15 cellular contexts compared by ENCODE assay signal in the genomic region with DNA sequence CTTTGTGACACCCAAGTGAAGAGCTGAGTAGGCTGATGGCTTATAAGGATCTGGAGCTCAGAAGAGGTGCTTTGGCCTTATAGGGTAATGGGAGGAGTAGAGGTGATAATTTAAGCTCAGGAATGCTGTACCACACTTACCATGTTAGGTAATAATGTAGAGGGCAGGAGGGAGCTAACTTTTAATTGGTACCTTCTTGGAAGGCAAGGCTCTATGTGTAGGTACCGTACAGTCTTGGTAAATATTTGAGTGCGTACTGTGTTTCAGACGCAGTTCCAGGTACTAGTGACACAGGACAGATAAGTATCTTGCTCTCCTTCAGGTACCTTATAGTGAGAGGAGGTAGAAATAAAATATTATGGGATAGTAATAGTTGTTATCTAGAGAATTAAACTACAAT.
"Had no signal": no experiment of that assay in that cellular context is flagged by ENCODE, and none has a peak within 500 bp of the region (broad histone marks: within the 10 kb centered on the region; RNA-seq: fewer than 3 reads in every experiment).

No MANE protein-coding gene starts in this region.

- H3K4me1 ChIP-seq: neural progenitor cell had no signal

- H3K4me3 ChIP-seq: lung, neural progenitor cell, ovary had no signal

- H3K27ac Mint-ChIP-seq: natural killer cell, neural progenitor cell had no signal

- DNase-seq: dermis blood vessel endothelial cell; erythroblast; foreskin keratinocyte; left colon; left ventricle myocardium superior; natural killer cell; nucleus accumbens; ovary; right cardiac atrium; small intestine; stimulated activated CD4-positive, alpha-beta T cell treated with anti-CD3 and anti-CD28 coated beads, Interleukin-12 subunit alpha, Interleukin-12 subunit beta, amount 100 ng/mL, for 4 hours; stimulated activated naive CD4-positive, alpha-beta T cell treated with Interleukin-2 at 50 U/mL for 16 hours; trophoblast cell had no signal

- H3K27me3 ChIP-seq: foreskin keratinocyte, neural progenitor cell, ovary had no signal

- H3K27ac ChIP-seq: foreskin keratinocyte, neural progenitor cell, ovary had no signal

- H3K9me3 Mint-ChIP-seq: natural killer cell, neural progenitor cell had no signal

- H3K4me3 Mint-ChIP-seq: natural killer cell, neural progenitor cell had no signal

- H3K9me3 ChIP-seq: ovary had no signal

- H3K4me1 Mint-ChIP-seq: natural killer cell had no signal

- H3K36me3 ChIP-seq: neural progenitor cell, ovary had no signal

- H3K4me2 ChIP-seq: neural progenitor cell had no signal

- ATAC-seq: left colon, left ventricle myocardium superior, natural killer cell, right cardiac atrium had no signal

- H3K36me3 Mint-ChIP-seq: natural killer cell had no signal

- H2AFZ ChIP-seq: neural progenitor cell had no signal

- H3K9ac ChIP-seq: neural progenitor cell had no signal
